3 cellular contexts compared by ENCODE assay signal in genomic region chr22:36250292-36250960, GRCh38. TPM values are rescaled to one million over a fixed set of nuclear protein-coding genes. Genes with fewer than 3 reads are reported as not detected.
"Had no signal": no experiment of that assay in that cellular context is flagged by ENCODE, and none has a peak within 500 bp of the region (broad histone marks: within the 10 kb centered on the region; RNA-seq: fewer than 3 reads in every experiment).

No MANE protein-coding gene starts in this region.

RNA-seq across cellular contexts. Expression of gene APOL1, which starts 2.5 kb away (rescaled TPM):
- polyA plus RNA-seq: neural cell had no signal

RNA-seq across cellular contexts. Expression of gene APOL2, which starts 11.1 kb away (rescaled TPM):
- polyA plus RNA-seq: neural cell had no signal

RNA-seq across cellular contexts. Expression of gene APOL4, which starts 48.8 kb away (rescaled TPM):
- total RNA-seq: epithelial cell of proximal tubule had no signal
- polyA plus RNA-seq: mammary epithelial cell, neural cell had no signal
